8 cellular contexts compared by ENCODE assay signal in the genomic region with DNA sequence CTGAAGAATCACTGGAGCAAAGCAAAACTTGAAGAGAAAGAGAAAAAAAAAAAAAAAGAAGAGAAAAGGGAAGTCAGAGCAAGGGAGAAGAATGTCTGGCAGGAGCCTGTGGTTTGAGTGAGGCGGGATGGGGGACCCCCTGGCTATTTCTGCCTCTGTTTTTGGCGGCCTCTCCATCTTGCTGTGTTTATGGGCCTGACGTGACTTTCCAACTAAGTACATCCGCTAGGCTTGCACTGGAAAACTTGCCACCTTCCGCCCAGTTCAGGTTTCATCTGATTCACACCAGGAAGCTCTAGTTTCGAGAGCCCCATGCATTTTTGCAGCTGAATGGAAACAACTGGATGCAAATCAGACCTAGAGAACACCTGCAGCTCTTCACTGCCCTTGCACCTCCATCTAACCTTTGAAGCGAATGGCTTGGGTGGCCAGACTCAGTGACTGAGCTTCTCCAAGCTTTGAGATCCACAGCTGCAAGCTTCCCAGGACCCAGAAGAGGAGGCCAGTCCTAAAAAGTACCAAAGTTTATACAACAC. TPM values are rescaled to one million over a fixed set of nuclear protein-coding genes. Genes with fewer than 3 reads are reported as not detected.
A peak's percentile ranks its signal among the peaks of the same experiment; 100 is the strongest.
DNase-seq lines count a peak whose midpoint lies in the region; ATAC-seq and TF ChIP-seq lines count a peak whose summit lies in the region.

No MANE protein-coding gene starts in this region.

- H3K9me3 ChIP-seq in breast epithelium, result no peaks in the 10 kb centered on the region
- H3K9me3 ChIP-seq in colonic mucosa, result no peaks in the 10 kb centered on the region
- H3K9me3 ChIP-seq in ascending aorta, result no peaks in the 10 kb centered on the region

- H3K27me3 ChIP-seq in breast epithelium (no peaks in the 10 kb centered on the region), colonic mucosa (no peaks in the 10 kb centered on the region), ascending aorta (no peaks in the 10 kb centered on the region)

- peak overlapping the region; percentile 44 for H3K4me3 Mint-ChIP-seq in nephron progenitor cell

- no peaks in the 10 kb centered on the region for H3K27me3 Mint-ChIP-seq in nephron progenitor cell (ENCODE audit: low read depth, poor library complexity)

- no peaks in the 10 kb centered on the region for H3K4me1 ChIP-seq in breast epithelium
- H3K4me1 ChIP-seq in colonic mucosa, result no peaks in the 10 kb centered on the region
- no peaks in the 10 kb centered on the region for H3K4me1 ChIP-seq in ascending aorta

- ATAC-seq in GM18909 (IDR thresholded peaks at IDR 0.05; ENCODE audit: poor library complexity, unreplicated experiment) (peak; percentile 93), HG02885 (IDR thresholded peaks at IDR 0.05; ENCODE audit: poor library complexity, unreplicated experiment) (peak; percentile 82)

- H3K4me3 ChIP-seq in breast epithelium, result no peak overlapping the region
- no peak overlapping the region for H3K4me3 ChIP-seq in colonic mucosa
- H3K4me3 ChIP-seq in ascending aorta, result no peak overlapping the region

- peak overlapping the region; percentile 80 for H3K27ac Mint-ChIP-seq in nephron progenitor cell

- H3K36me3 Mint-ChIP-seq in nephron progenitor cell (ENCODE audit: low read depth), result no peaks in the 10 kb centered on the region

- H3K27ac ChIP-seq in breast epithelium (peak overlapping the region in 1 of 2 donors; percentile 66), colonic mucosa (no peak overlapping the region), ascending aorta (no peak overlapping the region)

- H3K36me3 ChIP-seq in breast epithelium (no peaks in the 10 kb centered on the region), colonic mucosa (no peaks in the 10 kb centered on the region), ascending aorta (no peaks in the 10 kb centered on the region)

- peaks cover 7% of the 10 kb centered on the region for H3K9me3 Mint-ChIP-seq in nephron progenitor cell

- DNase-seq in NOMO-1 treated with DMSO at 0.1 percent for 48 hours (lab: John Stamatoyannopoulos, UW; ENCODE audit: unreplicated experiment), result peak; percentile 29
- DNase-seq in nephron progenitor cell, result peak; percentile 15
- no peak for DNase-seq in Ammon's horn (ENCODE audit: low spot score)
- DNase-seq in breast epithelium (ENCODE audit: low spot score in 2 of 2), result no peak
- DNase-seq in colonic mucosa, result no peak
- DNase-seq in ascending aorta (ENCODE audit: low spot score in 2 of 2), result no peak

- no peak for TF ChIP-seq POLR2A in breast epithelium (IDR thresholded peaks at IDR 0.05)

- TF ChIP-seq CTCF in nephron progenitor cell (IDR thresholded peaks at IDR 0.05) (no peak), breast epithelium (IDR thresholded peaks at IDR 0.05) (no peak), colonic mucosa (IDR thresholded peaks at IDR 0.05) (no peak), ascending aorta (IDR thresholded peaks at IDR 0.05) (no peak)

- peaks cover 38% of the 10 kb centered on the region for H3K4me1 Mint-ChIP-seq in nephron progenitor cell

- intact Hi-C loops in breast epithelium (cut with DNase I; ENCODE audit: low total_unique reads), result no loop called here
- intact Hi-C loops in colonic mucosa (cut with DNase I), result no loop called here
- intact Hi-C loops in ascending aorta (cut with DNase I), result no loop called here

- H3K9ac ChIP-seq in colonic mucosa (ENCODE audit: low read depth in 2 of 2, low read length in 2 of 2), result no peak overlapping the region

RNA-seq across cellular contexts. Expression of a gene that starts 28.0 kb away (rescaled TPM):
- total RNA-seq in breast epithelium (10 to 100 TPM in 2 of 3 donors, 1 to 10 TPM in 1; 5.9 to 60.0 (median 34.1) TPM), colonic mucosa (under 1 TPM in 1 of 2 donors, not detected in 1; 0.11 TPM), ascending aorta (1.8 TPM)

Comparison
In these comparisons a context has a peak if more than half of its experiments do, and no peak if none do; other contexts are left out.
1. DNase-seq: peak in NOMO-1 treated with DMSO at 0.1 percent for 48 hours (single experiment) and nephron progenitor cell (single experiment); none in Ammon's horn (single experiment), breast epithelium (0 of 2), colonic mucosa (single experiment) and ascending aorta (0 of 2).